ENCODE assay signal across 9 cellular contexts in genomic region chr6:159062564-159062945, GRCh38. TPM values are rescaled to one million over a fixed set of nuclear protein-coding genes. Genes with fewer than 3 reads are reported as not detected.
DNase-seq lines count a peak whose midpoint lies in the region; ATAC-seq and TF ChIP-seq lines count a peak whose summit lies in the region.
"Had no signal": no experiment of that assay in that cellular context is flagged by ENCODE, and none has a peak within 500 bp of the region (broad histone marks: within the 10 kb centered on the region; RNA-seq: fewer than 3 reads in every experiment).

No MANE protein-coding gene starts in this region.

- intact Hi-C loops in left lung (cut with DNase I), result no loop called here
- intact Hi-C loops in ascending aorta (cut with DNase I), result no loop called here

- H3K36me3 ChIP-seq in left lung (no peaks in the 10 kb centered on the region), ascending aorta (no peaks in the 10 kb centered on the region)

- ATAC-seq in HG02870 (IDR thresholded peaks at IDR 0.05; ENCODE audit: unreplicated experiment) (peak; percentile 47), left lung (peak; percentile 19)

- no peak for TF ChIP-seq CTCF in GM13977 (IDR thresholded peaks at IDR 0.05; ENCODE audit: extremely low read depth, insufficient read depth, missing control alignments)
- no peak for TF ChIP-seq CTCF in left lung (IDR thresholded peaks at IDR 0.05)
- TF ChIP-seq CTCF in ascending aorta (IDR thresholded peaks at IDR 0.05), result no peak

- no peak overlapping the region for H3K4me3 ChIP-seq in left lung
- H3K4me3 ChIP-seq in ascending aorta, result no peak overlapping the region

- in situ Hi-C loops in GM13977 (cut with MboI; ENCODE audit: low pct_unique_long_range_greater_than_20kb, low sequenced_read_pairs, unreplicated experiment), result no loop called here

- H3K4me1 ChIP-seq in left lung (peaks cover 0 to 37% of the 10 kb centered on the region in 2 donors), ascending aorta (no peaks in the 10 kb centered on the region)

- H3K27ac ChIP-seq in left lung, result peak overlapping the region; percentile 42 to 81
- no peak overlapping the region for H3K27ac ChIP-seq in ascending aorta

- H3K27me3 ChIP-seq in left lung, result no peaks in the 10 kb centered on the region
- H3K27me3 ChIP-seq in ascending aorta, result no peaks in the 10 kb centered on the region

- DNase-seq in GM13977 (ENCODE audit: low spot score), result peak; percentile 46
- peak; percentile 44 for DNase-seq in T-helper 22 cell (ENCODE audit: low read depth)
- DNase-seq in left lung, result no peak
- no peak for DNase-seq in NCI-H1105 treated with DMSO at 0.1 percent for 48 hours (lab: John Stamatoyannopoulos, UW)
- no peak for DNase-seq in NCI-H187 (lab: John Stamatoyannopoulos, UW)
- DNase-seq in ascending aorta (ENCODE audit: low spot score in 2 of 2), result no peak
- DNase-seq in SW480 (ENCODE audit: low spot score), result no peak
- DNase-seq: NCI-H1105 had no signal

- no peaks in the 10 kb centered on the region for H3K9me3 ChIP-seq in left lung
- H3K9me3 ChIP-seq in ascending aorta, result peaks cover 0 to 5% of the 10 kb centered on the region in 2 donors

RNA-seq across cellular contexts. Expression of gene TAGAP, which starts 17.8 kb away (rescaled TPM):
- total RNA-seq in left lung (10 to 100 TPM in 1 of 2 donors, 1 to 10 TPM in 1; 8.2 to 15.1 TPM), ascending aorta (9.2 TPM)

Comparison
In these comparisons a context has a peak if more than half of its experiments do, and no peak if none do; other contexts are left out.
1. DNase-seq: peak in GM13977 (single experiment) and T-helper 22 cell (single experiment); none in left lung (0 of 2), NCI-H1105 treated with DMSO at 0.1 percent for 48 hours (single experiment), NCI-H187 (0 of 2), ascending aorta (0 of 2) and SW480 (single experiment).
2. H3K27ac ChIP-seq: peak in left lung (2 of 2); none in ascending aorta (0 of 2).